ENCODE assay signal across 8 cellular contexts in the genomic region with DNA sequence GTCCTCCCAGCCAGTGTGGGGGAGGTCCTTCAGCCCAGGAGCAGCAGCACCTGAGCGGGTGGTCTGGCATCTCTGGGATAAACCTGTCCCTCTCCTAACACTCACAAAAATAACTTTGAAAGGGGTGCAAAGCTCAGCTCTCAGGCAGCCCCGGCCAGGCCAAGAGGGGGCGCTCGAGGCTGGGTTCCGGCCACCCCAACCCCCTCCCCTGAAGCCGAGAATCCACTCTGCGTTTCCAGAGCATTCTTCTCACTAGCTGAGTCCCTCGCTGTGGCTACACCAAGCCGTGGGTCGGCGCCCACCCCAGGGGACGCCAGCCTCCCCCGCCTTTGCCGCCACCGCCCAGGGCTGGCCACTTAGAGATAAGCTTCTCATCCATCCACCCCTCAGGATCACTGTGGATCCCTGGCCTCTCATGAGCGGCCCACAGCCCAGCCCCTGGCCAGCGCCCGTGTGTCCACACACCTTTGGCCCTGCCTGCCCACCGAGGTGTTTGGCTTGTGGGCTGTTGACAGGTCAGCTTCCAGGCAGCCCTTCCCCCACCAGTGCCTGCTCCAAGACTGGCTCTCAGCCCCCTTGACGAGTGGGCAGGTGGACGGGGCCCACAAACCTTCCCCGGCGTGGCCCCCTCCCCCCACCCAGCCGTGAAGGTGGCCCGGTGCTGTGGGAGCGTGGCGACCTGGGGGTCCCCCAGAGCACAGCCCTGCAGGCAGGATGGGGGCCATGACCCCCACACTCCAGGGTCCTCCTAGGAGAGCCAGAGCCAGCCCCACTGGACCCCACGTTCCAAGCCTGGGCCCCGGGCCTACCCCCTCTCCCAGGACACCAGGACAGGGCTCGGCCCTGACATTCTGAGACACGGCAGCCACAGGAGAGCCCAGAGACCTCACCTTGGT.
DNase-seq lines count a peak whose midpoint lies in the region; ATAC-seq, FAIRE-seq and TF ChIP-seq lines count a peak whose summit lies in the region.

No MANE protein-coding gene starts in this region.

- no peak overlapping the region for H3K4me3 ChIP-seq in HEK293 (ENCODE audit: low read depth, low read length)

- peak; percentile 28 for ATAC-seq in central memory CD8-positive, alpha-beta T cell (replicated peaks; ENCODE audit: extremely low read depth, poor library complexity, severe bottlenecking)
- no peak for ATAC-seq in HG03520 (IDR thresholded peaks at IDR 0.05; ENCODE audit: unreplicated experiment)

- H3K36me3 ChIP-seq in HEK293 (ENCODE audit: control insufficient read depth in 2 of 2, insufficient read depth in 1 of 2, low read length in 2 of 2): no peaks in the 10 kb centered on the region

- H3K27ac Mint-ChIP-seq in central memory CD8-positive, alpha-beta T cell (ENCODE audit: low read depth): no peak overlapping the region

- no peaks in the 10 kb centered on the region for H3K4me1 ChIP-seq in HEK293 (ENCODE audit: control insufficient read depth, insufficient read depth, low read length)

- DNase-seq in AG08395 (ENCODE audit: low spot score) (peak; percentile 75), T-helper 2 cell (peak in 4 of 5 experiments; percentile 22 to 38 (median 26)), kidney tubule cell (ENCODE audit: low spot score) (peak; percentile 48), urothelium cell line (ENCODE audit: low spot score) (no peak)
- no peak for DNase-seq in central memory CD8-positive, alpha-beta T cell (ENCODE audit: low spot score in 2 of 2)
- DNase-seq in stimulated activated CD4-positive, alpha-beta T cell treated with anti-CD3 and anti-CD28 coated beads, Interleukin-4, amount 100 ng/mL, for 24 hours: peak; percentile 41

- H3K27me3 Mint-ChIP-seq in central memory CD8-positive, alpha-beta T cell: no peaks in the 10 kb centered on the region

- FAIRE-seq in urothelium cell line (lab: Jason Lieb, UNC): no peak

- peak; percentile 80 for TF ChIP-seq CTCF in HEK293 (tag by site-specific recombination; IDR thresholded peaks at IDR 0.05)

- H3K36me3 Mint-ChIP-seq in central memory CD8-positive, alpha-beta T cell (ENCODE audit: insufficient read depth): no peaks in the 10 kb centered on the region

- CTCF ChIA-PET in HEK293 (lab: Yijun Ruan, JAX): interaction anchor here (0.6 to 2.1 kb wide), 32 partner anchors 10 to 1166 kb away, joined by 3 to 39 read pairs (median 4); no protein-coding TSS in a partner anchor

- no peak overlapping the region for H3K4me3 Mint-ChIP-seq in central memory CD8-positive, alpha-beta T cell

- H3K27ac ChIP-seq in HEK293 (ENCODE audit: extremely low read depth, low read depth, low read length): no peak overlapping the region

- no peaks in the 10 kb centered on the region for H3K4me1 Mint-ChIP-seq in central memory CD8-positive, alpha-beta T cell

- H3K9me3 ChIP-seq in HEK293 (ENCODE audit: control insufficient read depth, insufficient read depth, low read depth, low read length): no peaks in the 10 kb centered on the region

- no peaks in the 10 kb centered on the region for H3K9me3 Mint-ChIP-seq in central memory CD8-positive, alpha-beta T cell

- POLR2A ChIA-PET in HEK293 (lab: Yijun Ruan, JAX): interaction anchor here (0.7 to 1.1 kb wide), 5 partner anchors 37 to 180 kb away, joined by 3 to 4 read pairs (median 3); partner anchors contain the start of genes C21orf58 and YBEY

TF ChIP-seq in HEK293, 187 proteins besides CTCF, POLR2A, EP300 and RAD21 (continues in another document):
- TF ChIP-seq WT1 (tag by site-specific recombination; IDR thresholded peaks at IDR 0.05): peak; percentile 2; the same call in 1 of the 2 replicates
- no peak for TF ChIP-seq ZNF354C (tag by site-specific recombination; IDR thresholded peaks at IDR 0.05; ENCODE audit: borderline replicate concordance, low read depth)
- TF ChIP-seq ZBTB20 (tag by site-specific recombination; IDR thresholded peaks at IDR 0.05): no peak
- TF ChIP-seq ZNF837 (tag by site-specific recombination; IDR thresholded peaks at IDR 0.05): no peak
- TF ChIP-seq ZNF221 (tag by site-specific recombination; IDR thresholded peaks at IDR 0.05; ENCODE audit: borderline replicate concordance): no peak
- peak; percentile 78 for TF ChIP-seq ZNF692 (tag by site-specific recombination; IDR thresholded peaks at IDR 0.05)
- TF ChIP-seq ZNF629 (tag by site-specific recombination; IDR thresholded peaks at IDR 0.05): 0 out of 2 replicates have a peak, but pooled peaks have one; percentile 19
- TF ChIP-seq ZBTB7A (tag by site-specific recombination; IDR thresholded peaks at IDR 0.05; ENCODE audit: low read depth): no peak
- TF ChIP-seq ZNF292 (tag by site-specific recombination; IDR thresholded peaks at IDR 0.05; ENCODE audit: borderline replicate concordance, low read depth): no peak
- TF ChIP-seq RBAK (tag by site-specific recombination; IDR thresholded peaks at IDR 0.05): no peak
- TF ChIP-seq ZIC2 (tag by site-specific recombination; IDR thresholded peaks at IDR 0.05): 0 out of 2 replicates have a peak, but pooled peaks have one; percentile 17
- no peak for TF ChIP-seq HOXC10 (CRISPR knock-in tag; IDR thresholded peaks at IDR 0.05)
- no peak for TF ChIP-seq ZNF664 (tag by site-specific recombination; IDR thresholded peaks at IDR 0.05)
- TF ChIP-seq, protein P1, sequence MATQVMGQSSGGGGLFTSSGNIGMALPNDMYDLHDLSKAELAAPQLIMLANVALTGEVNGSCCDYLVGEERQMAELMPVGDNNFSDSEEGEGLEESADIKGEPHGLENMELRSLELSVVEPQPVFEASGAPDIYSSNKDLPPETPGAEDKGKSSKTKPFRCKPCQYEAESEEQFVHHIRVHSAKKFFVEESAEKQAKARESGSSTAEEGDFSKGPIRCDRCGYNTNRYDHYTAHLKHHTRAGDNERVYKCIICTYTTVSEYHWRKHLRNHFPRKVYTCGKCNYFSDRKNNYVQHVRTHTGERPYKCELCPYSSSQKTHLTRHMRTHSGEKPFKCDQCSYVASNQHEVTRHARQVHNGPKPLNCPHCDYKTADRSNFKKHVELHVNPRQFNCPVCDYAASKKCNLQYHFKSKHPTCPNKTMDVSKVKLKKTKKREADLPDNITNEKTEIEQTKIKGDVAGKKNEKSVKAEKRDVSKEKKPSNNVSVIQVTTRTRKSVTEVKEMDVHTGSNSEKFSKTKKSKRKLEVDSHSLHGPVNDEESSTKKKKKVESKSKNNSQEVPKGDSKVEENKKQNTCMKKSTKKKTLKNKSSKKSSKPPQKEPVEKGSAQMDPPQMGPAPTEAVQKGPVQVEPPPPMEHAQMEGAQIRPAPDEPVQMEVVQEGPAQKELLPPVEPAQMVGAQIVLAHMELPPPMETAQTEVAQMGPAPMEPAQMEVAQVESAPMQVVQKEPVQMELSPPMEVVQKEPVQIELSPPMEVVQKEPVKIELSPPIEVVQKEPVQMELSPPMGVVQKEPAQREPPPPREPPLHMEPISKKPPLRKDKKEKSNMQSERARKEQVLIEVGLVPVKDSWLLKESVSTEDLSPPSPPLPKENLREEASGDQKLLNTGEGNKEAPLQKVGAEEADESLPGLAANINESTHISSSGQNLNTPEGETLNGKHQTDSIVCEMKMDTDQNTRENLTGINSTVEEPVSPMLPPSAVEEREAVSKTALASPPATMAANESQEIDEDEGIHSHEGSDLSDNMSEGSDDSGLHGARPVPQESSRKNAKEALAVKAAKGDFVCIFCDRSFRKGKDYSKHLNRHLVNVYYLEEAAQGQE (tag by site-specific recombination; IDR thresholded peaks at IDR 0.05): peak; percentile 23; the same call in 1 of the 2 replicates
- peak; percentile 96 for TF ChIP-seq EGR2 (tag by site-specific recombination; IDR thresholded peaks at IDR 0.05; ENCODE audit: low read depth)
- 0 out of 2 replicates have a peak, but pooled peaks have one; percentile 8 for TF ChIP-seq BCL11A (tag by site-specific recombination; IDR thresholded peaks at IDR 0.05; ENCODE audit: low read depth)
- TF ChIP-seq SP7 (tag by site-specific recombination; IDR thresholded peaks at IDR 0.05): peak; percentile 15; the same call in 1 of the 2 replicates
- peak; percentile 12; the same call in 1 of the 2 replicates for TF ChIP-seq PATZ1 (tag by site-specific recombination; IDR thresholded peaks at IDR 0.05)
- TF ChIP-seq ZNF558 (tag by site-specific recombination; IDR thresholded peaks at IDR 0.05): no peak
- TF ChIP-seq ZFP69B (tag by site-specific recombination; IDR thresholded peaks at IDR 0.05): peak; percentile 76
- no peak for TF ChIP-seq ZNF184 (tag by site-specific recombination; IDR thresholded peaks at IDR 0.05)
- TF ChIP-seq ZBTB48 (tag by site-specific recombination; IDR thresholded peaks at IDR 0.05): 0 out of 2 replicates have a peak, but pooled peaks have one; percentile 42
- peak; percentile 59 for TF ChIP-seq GLIS1 (tag by site-specific recombination; IDR thresholded peaks at IDR 0.05)
- TF ChIP-seq SCRT1 (tag by site-specific recombination; IDR thresholded peaks at IDR 0.05; ENCODE audit: borderline replicate concordance): no peak

Comparison
In these comparisons a context has a peak if more than half of its experiments do, and no peak if none do; other contexts are left out.
1. DNase-seq: peak in AG08395 (single experiment), T-helper 2 cell (4 of 5), kidney tubule cell (single experiment) and stimulated activated CD4-positive, alpha-beta T cell treated with anti-CD3 and anti-CD28 coated beads, Interleukin-4, amount 100 ng/mL, for 24 hours (single experiment); none in central memory CD8-positive, alpha-beta T cell (0 of 2) and urothelium cell line (single experiment).